Comparison of ENCODE assay signal across 16 cellular contexts in genomic region chr22:24322522-24322921, GRCh38. TPM values are rescaled to one million over a fixed set of nuclear protein-coding genes. Genes with fewer than 3 reads are reported as not detected.
DNase-seq lines count a peak whose midpoint lies in the region; ATAC-seq and TF ChIP-seq lines count a peak whose summit lies in the region.
"Had no signal": no experiment of that assay in that cellular context is flagged by ENCODE, and none has a peak within 500 bp of the region (broad histone marks: within the 10 kb centered on the region; RNA-seq: fewer than 3 reads in every experiment).

No MANE protein-coding gene starts in this region.

- H3K4me1 Mint-ChIP-seq in activated naive CD8-positive, alpha-beta T cell (ENCODE audit: low read depth): peaks cover 22% of the 10 kb centered on the region
- peaks cover 15% of the 10 kb centered on the region for H3K4me1 Mint-ChIP-seq in activated naive CD8-positive, alpha-beta T cell treated with anti-CD3 and anti-CD28 coated beads, Interleukin-2, amount 50 U/mL, for 24 hours

- H3K4me1 ChIP-seq in PC-9 (replicated peaks; ENCODE audit: insufficient read depth): no peaks in the 10 kb centered on the region
- peaks cover 19% of the 10 kb centered on the region for H3K4me1 ChIP-seq in osteoblast (ENCODE audit: insufficient read depth, low read length)
- H3K4me1 ChIP-seq in OCI-LY7 (ENCODE audit: insufficient read depth, low read length, poor library complexity, severe bottlenecking): peaks cover 4% of the 10 kb centered on the region
- H3K4me1 ChIP-seq: SJCRH30 had no signal

- H4K20me1 ChIP-seq in PC-9 (ENCODE audit: insufficient read depth) (no peaks in the 10 kb centered on the region; the same call in 1 of the 2 replicates), osteoblast (ENCODE audit: insufficient read depth, low read length) (peaks cover 4% of the 10 kb centered on the region), OCI-LY7 (ENCODE audit: insufficient read depth, low read length) (no peaks in the 10 kb centered on the region)

- peaks cover 19% of the 10 kb centered on the region; the same call in 1 of the 2 replicates for H3F3A ChIP-seq in PC-9 (ENCODE audit: insufficient read depth, low read depth)

- no peak for DNase-seq in activated naive CD8-positive, alpha-beta T cell treated with anti-CD3 and anti-CD28 coated beads, Interleukin-2, amount 50 U/mL, for 24 hours
- no peak for DNase-seq in PC-9
- peak; percentile 79 for DNase-seq in fibroblast of gingiva (ENCODE audit: low read depth)
- DNase-seq in osteoblast (ENCODE audit: insufficient read length, low spot score, missing footprints): no peak
- DNase-seq in T-helper 2 cell: no peak
- no peak for DNase-seq in NCI-H1417 (lab: John Stamatoyannopoulos, UW)
- DNase-seq in OCI-LY7 (ENCODE audit: low spot score): no peak
- DNase-seq: CD8-positive, alpha-beta memory T cell; DND-41; NCI-H1417 treated with DMSO at 0.1 percent for 48 hours; NCI-H2029; NCI-H2171 treated with DMSO at 0.1 percent for 48 hours; NCI-H510A; NCI-H82; SJCRH30 had no signal

- H3K9me2 ChIP-seq in PC-9 (ENCODE audit: insufficient read depth) (no peaks in the 10 kb centered on the region), OCI-LY7 (ENCODE audit: insufficient read depth, low read length) (no peaks in the 10 kb centered on the region)

- POLR2A ChIA-PET in PC-9 (lab: Charles Lee; ENCODE audit: unreplicated experiment): interaction anchor here (0.6 kb wide), 1 partner anchor 50 kb away, joined by 4 read pairs; no protein-coding TSS in a partner anchor
- POLR2A ChIA-PET in OCI-LY7 (lab: Charles Lee): no interaction called here

- intact Hi-C loops in PC-9 (cut with micrococcal nuclease; ENCODE audit: unreplicated experiment) (loop anchor here (10.0 kb wide), 1 partner anchor 202 kb away; no protein-coding TSS in a partner anchor), OCI-LY7 (cut with micrococcal nuclease; ENCODE audit: unreplicated experiment) (no loop called here)

- H3K79me2 ChIP-seq in PC-9 (ENCODE audit: low read depth) (no peaks in the 10 kb centered on the region), osteoblast (ENCODE audit: insufficient read depth, low read length) (peaks cover 49% of the 10 kb centered on the region), OCI-LY7 (ENCODE audit: insufficient read depth, low read depth, low read length) (no peaks in the 10 kb centered on the region; the same call in 1 of the 2 replicates)

- peak overlapping the region; percentile 41 for H3K27ac Mint-ChIP-seq in activated naive CD8-positive, alpha-beta T cell
- H3K27ac Mint-ChIP-seq in activated naive CD8-positive, alpha-beta T cell treated with anti-CD3 and anti-CD28 coated beads, Interleukin-2, amount 50 U/mL, for 24 hours: no peak overlapping the region

- H3K36me3 Mint-ChIP-seq in activated naive CD8-positive, alpha-beta T cell: peaks cover 9% of the 10 kb centered on the region
- peaks cover 32% of the 10 kb centered on the region for H3K36me3 Mint-ChIP-seq in activated naive CD8-positive, alpha-beta T cell treated with anti-CD3 and anti-CD28 coated beads, Interleukin-2, amount 50 U/mL, for 24 hours (ENCODE audit: low read depth)

- BruUV-seq in PC-9 (replicated peaks; lab: Mats Ljungman, UMichigan) (TSS peak; percentile 11), OCI-LY7 (replicated peaks; lab: Mats Ljungman, UMichigan) (no TSS peak)

- no peak overlapping the region for H3K4me3 ChIP-seq in PC-9
- no peak overlapping the region for H3K4me3 ChIP-seq in osteoblast (ENCODE audit: insufficient read depth, low read length)
- H3K4me3 ChIP-seq in OCI-LY7 (ENCODE audit: low read depth, low read length, poor library complexity, severe bottlenecking): no peak overlapping the region
- H3K4me3 ChIP-seq: SJCRH30 had no signal

- H3K4me2 ChIP-seq in PC-9 (no peak overlapping the region), osteoblast (ENCODE audit: insufficient read depth, low read length) (no peak overlapping the region), OCI-LY7 (ENCODE audit: low read length) (no peak overlapping the region)

- H3K9me3 ChIP-seq in PC-9 (ENCODE audit: insufficient read depth, low read depth) (no peaks in the 10 kb centered on the region), osteoblast (ENCODE audit: low read depth, low read length) (no peaks in the 10 kb centered on the region), OCI-LY7 (ENCODE audit: low read length) (no peaks in the 10 kb centered on the region)
- H3K9me3 ChIP-seq: SJCRH30 had no signal

- CTCF ChIA-PET in PC-9 (lab: Charles Lee): no interaction called here
- CTCF ChIA-PET in OCI-LY7 (lab: Charles Lee; ENCODE audit: unreplicated experiment): no interaction called here

- H3K27me3 ChIP-seq in PC-9 (ENCODE audit: insufficient read depth, low read depth): no peaks in the 10 kb centered on the region
- H3K27me3 ChIP-seq in osteoblast (ENCODE audit: insufficient read depth, low read length): no peaks in the 10 kb centered on the region
- H3K27me3 ChIP-seq: SJCRH30 had no signal

- H3K27ac ChIP-seq in PC-9 (no peak overlapping the region), osteoblast (ENCODE audit: low read depth, low read length) (peak overlapping the region; percentile 1), OCI-LY7 (ENCODE audit: low read depth, low read length, poor library complexity, severe bottlenecking) (no peak overlapping the region)
- H3K27ac ChIP-seq: SJCRH30 had no signal

- H3K27me3 Mint-ChIP-seq in activated naive CD8-positive, alpha-beta T cell: no peaks in the 10 kb centered on the region
- H3K27me3 Mint-ChIP-seq in activated naive CD8-positive, alpha-beta T cell treated with anti-CD3 and anti-CD28 coated beads, Interleukin-2, amount 50 U/mL, for 24 hours: no peaks in the 10 kb centered on the region
- H3K27me3 Mint-ChIP-seq: CD8-positive, alpha-beta memory T cell had no signal

- H3K9me3 Mint-ChIP-seq in activated naive CD8-positive, alpha-beta T cell (ENCODE audit: low read depth): no peaks in the 10 kb centered on the region
- H3K9me3 Mint-ChIP-seq in activated naive CD8-positive, alpha-beta T cell treated with anti-CD3 and anti-CD28 coated beads, Interleukin-2, amount 50 U/mL, for 24 hours: no peaks in the 10 kb centered on the region
- H3K9me3 Mint-ChIP-seq: CD8-positive, alpha-beta memory T cell had no signal

- no peak for TF ChIP-seq CTCF in PC-9 (conservative IDR thresholded peaks at IDR 0.05)
- TF ChIP-seq CTCF in osteoblast (IDR thresholded peaks at IDR 0.05; ENCODE audit: extremely low read depth, low read depth, low read length): no peak
- no peak for TF ChIP-seq CTCF in OCI-LY7 (conservative IDR thresholded peaks at IDR 0.05; ENCODE audit: low read length)

- no peak overlapping the region for H3K4me3 Mint-ChIP-seq in activated naive CD8-positive, alpha-beta T cell
- no peak overlapping the region for H3K4me3 Mint-ChIP-seq in activated naive CD8-positive, alpha-beta T cell treated with anti-CD3 and anti-CD28 coated beads, Interleukin-2, amount 50 U/mL, for 24 hours
- H3K4me3 Mint-ChIP-seq: CD8-positive, alpha-beta memory T cell had no signal

- ATAC-seq in activated naive CD8-positive, alpha-beta T cell treated with anti-CD3 and anti-CD28 coated beads, Interleukin-2, amount 50 U/mL, for 24 hours: no peak

- no peak overlapping the region for H2AFZ ChIP-seq in PC-9
- H2AFZ ChIP-seq in osteoblast (ENCODE audit: low read length): no peak overlapping the region
- no peak overlapping the region for H2AFZ ChIP-seq in OCI-LY7 (ENCODE audit: low read length)

- H3K36me3 ChIP-seq in PC-9 (ENCODE audit: low read depth) (peaks cover 21% of the 10 kb centered on the region), osteoblast (ENCODE audit: insufficient read depth, low read length) (peaks cover 52% of the 10 kb centered on the region), OCI-LY7 (ENCODE audit: insufficient read depth, low read length) (peaks cover 81% of the 10 kb centered on the region)

RNA-seq across cellular contexts. Expression of gene SPECC1L, which starts 51.9 kb away (rescaled TPM):
- 37.6 and 38.9 TPM in 2 replicates for total RNA-seq in PC-9 (2021)
- 45.7 and 46.7 TPM in 2 replicates for total RNA-seq in osteoblast
- 42.4 and 47.0 TPM in 2 replicates for total RNA-seq in OCI-LY7 (2014; rRNA removed; shearing (Covaris generic))
- total RNA-seq in OCI-LY7 (2022): 65.5 and 66.2 TPM in 2 replicates
